12 cellular contexts compared by ENCODE assay signal in the genomic region with DNA sequence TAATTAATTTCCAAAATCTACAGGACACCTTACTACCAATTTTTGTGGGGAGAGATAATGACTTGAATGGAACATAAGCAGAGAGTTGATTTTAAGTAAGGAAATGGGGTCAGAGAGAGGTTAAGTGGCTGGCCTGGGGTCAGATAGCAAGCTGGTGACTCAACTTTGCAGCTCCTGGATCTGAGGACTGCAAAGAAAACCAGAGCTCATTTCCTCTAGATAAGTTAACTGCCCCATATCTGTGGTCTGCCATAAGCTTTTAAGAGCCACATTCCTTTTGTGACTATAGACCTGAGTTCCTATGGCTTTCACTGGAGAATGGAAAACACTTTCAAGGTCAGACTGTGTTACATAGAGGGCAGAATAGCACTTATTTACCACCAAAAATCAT.
DNase-seq lines count a peak whose midpoint lies in the region; ATAC-seq and TF ChIP-seq lines count a peak whose summit lies in the region.
"Had no signal": no experiment of that assay in that cellular context is flagged by ENCODE, and none has a peak within 500 bp of the region (broad histone marks: within the 10 kb centered on the region; RNA-seq: fewer than 3 reads in every experiment).

No MANE protein-coding gene starts in this region.

- H3K4me1 ChIP-seq in osteoblast (ENCODE audit: insufficient read depth, low read length): peaks cover 29% of the 10 kb centered on the region

- no peak overlapping the region for H3K27ac ChIP-seq in osteoblast (ENCODE audit: low read depth, low read length)
- H3K27ac ChIP-seq: adrenal gland had no signal

- no peaks in the 10 kb centered on the region for H3K79me2 ChIP-seq in osteoblast (ENCODE audit: insufficient read depth, low read length)

- no peaks in the 10 kb centered on the region for H3K36me3 ChIP-seq in osteoblast (ENCODE audit: insufficient read depth, low read length)
- H3K36me3 ChIP-seq: adrenal gland had no signal

- H4K20me1 ChIP-seq in osteoblast (ENCODE audit: insufficient read depth, low read length): no peaks in the 10 kb centered on the region

- no peaks in the 10 kb centered on the region for H3K9me3 ChIP-seq in osteoblast (ENCODE audit: low read depth, low read length)
- H3K9me3 ChIP-seq: adrenal gland had no signal

- TF ChIP-seq CTCF in epithelial cell of esophagus (IDR thresholded peaks at IDR 0.05; ENCODE audit: insufficient read depth, low read depth, low read length, missing control alignments): no peak
- no peak for TF ChIP-seq CTCF in osteoblast (IDR thresholded peaks at IDR 0.05; ENCODE audit: extremely low read depth, low read depth, low read length)

- no peaks in the 10 kb centered on the region for H3K27me3 ChIP-seq in osteoblast (ENCODE audit: insufficient read depth, low read length)
- H3K27me3 ChIP-seq: adrenal gland had no signal

- peak; percentile 9 for DNase-seq in G401 (ENCODE audit: low spot score)
- peak; percentile 88 for DNase-seq in OCI-M1 (lab: John Stamatoyannopoulos, UW)
- DNase-seq in epithelial cell of esophagus (ENCODE audit: low read depth): peak; percentile 9
- DNase-seq in osteoblast (ENCODE audit: insufficient read length, low spot score, missing footprints): no peak
- no peak for DNase-seq in DMS79 (lab: John Stamatoyannopoulos, UW)
- DNase-seq in GDM1 (lab: John Stamatoyannopoulos, UW): no peak
- no peak for DNase-seq in stimulated activated CD4-positive, alpha-beta T cell treated with anti-CD3 and anti-CD28 coated beads, Interleukin-1b, Interleukin-23, amount 100 ng/mL, for 48 hours
- DNase-seq: activated CD4-positive, alpha-beta memory T cell treated with anti-CD3 and anti-CD28 coated beads, Interleukin-2, amount 10 ng/mL, durations not matched to agents 7 days and 5 days; DMS79 treated with DMSO at 0.1 percent for 48 hours; naive B cell had no signal

- H3K4me3 ChIP-seq in epithelial cell of esophagus (ENCODE audit: low read length): no peak overlapping the region
- no peak overlapping the region for H3K4me3 ChIP-seq in osteoblast (ENCODE audit: insufficient read depth, low read length)
- H3K4me3 ChIP-seq: adrenal gland had no signal

- H3K4me2 ChIP-seq in osteoblast (ENCODE audit: insufficient read depth, low read length): peak overlapping the region; percentile 33

- no peak for ATAC-seq in HG02938 (IDR thresholded peaks at IDR 0.05; ENCODE audit: unreplicated experiment)

- no peak overlapping the region for H2AFZ ChIP-seq in osteoblast (ENCODE audit: low read length)

- in situ Hi-C loops in G401 (cut with HindIII; ENCODE audit: low sequenced_read_pairs): no loop called here

Comparison
In these comparisons a context has a peak if more than half of its experiments do, and no peak if none do; other contexts are left out.
1. DNase-seq: peak in G401 (single experiment), OCI-M1 (single experiment) and epithelial cell of esophagus (single experiment); none in osteoblast (single experiment), DMS79 (single experiment), GDM1 (single experiment) and stimulated activated CD4-positive, alpha-beta T cell treated with anti-CD3 and anti-CD28 coated beads, Interleukin-1b, Interleukin-23, amount 100 ng/mL, for 48 hours (single experiment).